ENCODE assay signal across 27 cellular contexts in the genomic region with DNA sequence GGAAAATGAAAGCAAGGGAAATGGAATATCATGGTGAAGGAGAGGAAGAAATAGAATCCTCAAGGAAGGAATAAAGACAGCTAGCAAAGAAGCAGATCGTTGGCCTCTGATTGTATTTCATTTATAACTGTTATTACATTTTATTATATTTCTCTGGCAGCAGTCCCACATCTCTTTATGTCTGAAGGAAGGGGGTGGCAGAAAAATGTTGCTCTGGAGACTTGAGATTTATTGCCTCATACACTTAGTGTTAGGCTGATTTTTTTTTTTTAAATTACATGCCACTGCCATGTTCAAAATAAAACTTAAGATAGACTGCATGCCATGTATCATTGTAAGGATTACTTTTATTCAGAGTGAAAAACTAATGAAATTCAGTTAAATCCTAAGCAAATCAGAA.
"Had no signal": no experiment of that assay in that cellular context is flagged by ENCODE, and none has a peak within 500 bp of the region (broad histone marks: within the 10 kb centered on the region; RNA-seq: fewer than 3 reads in every experiment).

No MANE protein-coding gene starts in this region.

- H3K4me3 ChIP-seq: breast epithelium, Peyer's patch, SJCRH30 had no signal

- ATAC-seq: activated CD8-positive, alpha-beta memory T cell treated with anti-CD3 and anti-CD28 coated beads, Interleukin-2, amount 10 ng/mL, durations not matched to agents 7 days and 5 days; T-cell had no signal

- H3K4me1 Mint-ChIP-seq: activated B cell treated with CpG ODN at 0.5 μM for 24 hours; activated CD4-positive, alpha-beta T cell treated with anti-CD3 and anti-CD28 coated beads, Interleukin-2, amount 10 ng/mL, durations not matched to agents 24 days and 14 days; activated CD8-positive, alpha-beta memory T cell treated with anti-CD3 and anti-CD28 coated beads, Interleukin-2, amount 10 ng/mL, durations not matched to agents 7 days and 5 days; activated naive CD4-positive, alpha-beta T cell treated with anti-CD3 and anti-CD28 coated beads, Interleukin-2, amount 50 U/mL, for 24 hours; T-cell had no signal

- H3K4me3 Mint-ChIP-seq: activated B cell treated with CpG ODN at 0.5 μM for 24 hours; activated CD4-positive, alpha-beta T cell treated with anti-CD3 and anti-CD28 coated beads, Interleukin-2, amount 10 ng/mL, durations not matched to agents 24 days and 14 days; activated CD8-positive, alpha-beta memory T cell treated with anti-CD3 and anti-CD28 coated beads, Interleukin-2, amount 10 ng/mL, durations not matched to agents 7 days and 5 days; activated naive CD4-positive, alpha-beta T cell treated with anti-CD3 and anti-CD28 coated beads, Interleukin-2, amount 50 U/mL, for 24 hours; activated T-cell treated with anti-CD3 and anti-CD28 coated beads, Interleukin-2, amount 50 U/mL, for 24 hours; activated T-helper 1 cell treated with anti-CD3 and anti-CD28 coated beads, Interleukin-12 subunit alpha, Interleukin-12 subunit beta, Interleukin-2, Interleukin-4 antibody, amounts not matched to agents 30 ng/mL and 10 ng/mL and 1 ng/mL, durations not matched to agents 14 hours and 24 hours and 36 hours; T-cell had no signal

- H3K9me3 ChIP-seq: breast epithelium, Peyer's patch, SJCRH30 had no signal

- H3K36me3 ChIP-seq: breast epithelium, Peyer's patch, SJCRH30 had no signal

- H3K27ac Mint-ChIP-seq: activated B cell treated with CpG ODN at 0.5 μM for 24 hours; activated CD4-positive, alpha-beta T cell treated with anti-CD3 and anti-CD28 coated beads, Interleukin-2, amount 10 ng/mL, durations not matched to agents 24 days and 14 days; activated CD8-positive, alpha-beta memory T cell treated with anti-CD3 and anti-CD28 coated beads, Interleukin-2, amount 10 ng/mL, durations not matched to agents 7 days and 5 days; activated naive CD4-positive, alpha-beta T cell treated with anti-CD3 and anti-CD28 coated beads, Interleukin-2, amount 50 U/mL, for 24 hours; activated T-cell treated with anti-CD3 and anti-CD28 coated beads, Interleukin-2, amount 50 U/mL, for 24 hours; activated T-helper 1 cell treated with anti-CD3 and anti-CD28 coated beads, Interleukin-12 subunit alpha, Interleukin-12 subunit beta, Interleukin-2, Interleukin-4 antibody, amounts not matched to agents 30 ng/mL and 10 ng/mL and 1 ng/mL, durations not matched to agents 14 hours and 24 hours and 36 hours; T-cell had no signal

- DNase-seq: activated B cell treated with CpG ODN at 0.5 μM for 24 hours; activated CD4-positive, alpha-beta T cell treated with anti-CD3 and anti-CD28 coated beads for 1 hour; activated CD4-positive, alpha-beta T cell treated with anti-CD3 and anti-CD28 coated beads, Interleukin-2, amount 10 ng/mL, durations not matched to agents 24 days and 14 days; activated CD4-positive, alpha-beta T cell treated with anti-CD3 and anti-CD28 coated beads, Interleukin-2, amount 50 U/mL, for 48 hours; activated CD8-positive, alpha-beta memory T cell treated with anti-CD3 and anti-CD28 coated beads, Interleukin-2, amount 10 ng/mL, durations not matched to agents 7 days and 5 days; activated effector memory CD4-positive, alpha-beta T cell treated with Interleukin-2 at 50 U/mL for 16 hours; activated naive CD4-positive, alpha-beta T cell; activated T-cell treated with anti-CD3 and anti-CD28 coated beads, Interleukin-2, amount 50 U/mL, for 24 hours; aorta; caudate nucleus; NCI-H1092 treated with DMSO at 0.1 percent for 48 hours; NCI-H1436 treated with DMSO at 0.1 percent for 48 hours; NCI-H187 treated with DMSO at 0.1 percent for 48 hours; NCI-H2081 treated with DMSO at 0.1 percent for 48 hours; NCI-H2171 treated with DMSO at 0.1 percent for 48 hours; NCI-H510A treated with DMSO at 0.1 percent for 48 hours; Peyer's patch; Right ventricle myocardium superior; SJCRH30; T-cell; T-helper 2 cell; T1000 had no signal

- H3K9me3 Mint-ChIP-seq: activated CD4-positive, alpha-beta T cell treated with anti-CD3 and anti-CD28 coated beads, Interleukin-2, amount 10 ng/mL, durations not matched to agents 24 days and 14 days; activated T-helper 1 cell treated with anti-CD3 and anti-CD28 coated beads, Interleukin-12 subunit alpha, Interleukin-12 subunit beta, Interleukin-2, Interleukin-4 antibody, amounts not matched to agents 30 ng/mL and 10 ng/mL and 1 ng/mL, durations not matched to agents 14 hours and 24 hours and 36 hours had no signal

- H3K27me3 ChIP-seq: breast epithelium, Peyer's patch, SJCRH30 had no signal

- H3K4me2 ChIP-seq: KMS-11 had no signal

- H3K9ac ChIP-seq: KMS-11 had no signal

- H3K36me3 Mint-ChIP-seq: activated CD8-positive, alpha-beta memory T cell treated with anti-CD3 and anti-CD28 coated beads, Interleukin-2, amount 10 ng/mL, durations not matched to agents 7 days and 5 days; activated naive CD4-positive, alpha-beta T cell treated with anti-CD3 and anti-CD28 coated beads, Interleukin-2, amount 50 U/mL, for 24 hours; T-cell had no signal

- H3K4me1 ChIP-seq: breast epithelium, Peyer's patch, SJCRH30 had no signal

- H3K27me3 Mint-ChIP-seq: activated B cell treated with CpG ODN at 0.5 μM for 24 hours; activated CD4-positive, alpha-beta T cell treated with anti-CD3 and anti-CD28 coated beads, Interleukin-2, amount 10 ng/mL, durations not matched to agents 24 days and 14 days; activated CD8-positive, alpha-beta memory T cell treated with anti-CD3 and anti-CD28 coated beads, Interleukin-2, amount 10 ng/mL, durations not matched to agents 7 days and 5 days; activated naive CD4-positive, alpha-beta T cell treated with anti-CD3 and anti-CD28 coated beads, Interleukin-2, amount 50 U/mL, for 24 hours; activated T-cell treated with anti-CD3 and anti-CD28 coated beads, Interleukin-2, amount 50 U/mL, for 24 hours; T-cell had no signal

- H3K27ac ChIP-seq: breast epithelium, KMS-11, Peyer's patch, RWPE1, SJCRH30 had no signal
